ENCODE assay signal across 7 cellular contexts in the genomic region with DNA sequence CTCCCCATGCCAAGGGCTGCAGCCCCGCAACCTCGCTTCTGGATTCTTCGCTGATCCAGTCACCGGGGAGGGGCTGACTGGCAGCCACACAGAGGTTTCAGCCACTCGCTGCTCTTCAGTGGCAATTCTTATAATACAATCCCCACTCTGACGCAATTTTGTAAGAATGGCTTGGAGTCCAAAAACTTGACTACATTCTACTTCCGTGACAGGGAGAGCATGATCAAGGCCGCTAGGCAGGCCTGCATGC. TPM values are rescaled to one million over a fixed set of nuclear protein-coding genes. Genes with fewer than 3 reads are reported as not detected.
DNase-seq lines count a peak whose midpoint lies in the region; ATAC-seq and TF ChIP-seq lines count a peak whose summit lies in the region.

No MANE protein-coding gene starts in this region.

- H3K27me3 ChIP-seq in HUES64 (ENCODE audit: insufficient read depth, low read length): no peaks in the 10 kb centered on the region
- H3K27me3 ChIP-seq in left lung: no peaks in the 10 kb centered on the region
- no peaks in the 10 kb centered on the region for H3K27me3 ChIP-seq in thoracic aorta (replicated peaks; ENCODE audit: insufficient read depth)

- peak overlapping the region; percentile 73 for H3K4me3 ChIP-seq in HUES64 (ENCODE audit: low read length)
- H3K4me3 ChIP-seq in astrocyte of the cerebellum (ENCODE audit: low read depth, low read length): peak overlapping the region; percentile 51
- H3K4me3 ChIP-seq in left lung: peak overlapping the region; percentile 45 to 48
- peak overlapping the region; percentile 80 for H3K4me3 ChIP-seq in thoracic aorta

- WGBS in HUES64: 64% methylated on average over 8 of the region's 8 CpGs

- intact Hi-C loops in left lung (cut with DNase I): loop anchor here in 1 of 2 donors (10.0 kb wide), 1 partner anchor 223 kb away; no protein-coding TSS in a partner anchor

- no peak overlapping the region for H3K9ac ChIP-seq in HUES64 (ENCODE audit: low read depth, low read length)

- ATAC-seq in left lung (peak; percentile 65), thoracic aorta (ENCODE audit: insufficient number of reproducible peaks, low FRiP score, low read depth) (peak; percentile 46), GM21717 (IDR thresholded peaks at IDR 0.05; ENCODE audit: unreplicated experiment) (no peak)

- in situ Hi-C loops in astrocyte of the cerebellum (cut with HindIII; ENCODE audit: low sequenced_read_pairs): loop anchor here (5.0 to 25.0 kb wide), 4 partner anchors 85 to 1300 kb away; no protein-coding TSS in a partner anchor

- H3K9me3 ChIP-seq in HUES64 (ENCODE audit: insufficient read depth, low read depth, low read length) (no peaks in the 10 kb centered on the region), left lung (no peaks in the 10 kb centered on the region), thoracic aorta (no peaks in the 10 kb centered on the region)

- peak overlapping the region; percentile 13; the same call in 1 of the 2 replicates for H3K27ac ChIP-seq in HUES64 (ENCODE audit: low read depth, low read length)
- peak overlapping the region; percentile 96 to 98 for H3K27ac ChIP-seq in left lung
- H3K27ac ChIP-seq in thoracic aorta: peak overlapping the region; percentile 95 to 96

- H3K36me3 ChIP-seq in HUES64 (ENCODE audit: insufficient read depth, low read length) (peaks cover 13% of the 10 kb centered on the region; the same call in 1 of the 2 replicates), left lung (peaks cover 0 to 35% of the 10 kb centered on the region in 2 donors), thoracic aorta (peaks cover 15% of the 10 kb centered on the region)

- no peak for TF ChIP-seq CTCF in astrocyte of the cerebellum (IDR thresholded peaks at IDR 0.05; ENCODE audit: low read depth, low read length, missing control alignments)
- no peak for TF ChIP-seq CTCF in left lung (IDR thresholded peaks at IDR 0.05)
- TF ChIP-seq CTCF in thoracic aorta (IDR thresholded peaks at IDR 0.05): no peak

- DNase-seq in astrocyte of the cerebellum (ENCODE audit: low read depth) (no peak), left lung (peak in 1 of 2 donors; percentile 88), thoracic aorta (ENCODE audit: low spot score) (no peak), NCI-H1417 treated with DMSO at 0.1 percent for 48 hours (lab: John Stamatoyannopoulos, UW) (no peak), iPS-NIHi11 (ENCODE audit: low spot score) (no peak)

- H3K4me1 ChIP-seq in HUES64 (ENCODE audit: insufficient read depth, low read length) (peaks cover 4% of the 10 kb centered on the region; the same call in 1 of the 2 replicates), left lung (peaks cover 35 to 74% of the 10 kb centered on the region in 2 donors), thoracic aorta (ENCODE audit: control insufficient read depth in 1 of 2, low read depth in 2 of 2) (peaks cover 23 to 48% of the 10 kb centered on the region in 2 donors)

RNA-seq across cellular contexts. Expression of a gene that starts 14.9 kb away (rescaled TPM):
- 10.6 TPM for polyA plus RNA-seq in HUES64 (2013, experiment 1 of 2)
- 11.7 TPM for polyA plus RNA-seq in HUES64 (2013, experiment 2 of 2)
- total RNA-seq in left lung (10 to 100 TPM; 31.0 to 55.8 TPM), thoracic aorta (10 to 100 TPM; 37.0 to 45.9 TPM)

RNA-seq across cellular contexts. Expression of a gene that starts 44.8 kb away (rescaled TPM):
- polyA plus RNA-seq in HUES64 (2013, experiment 1 of 2): 28.8 TPM
- polyA plus RNA-seq in HUES64 (2013, experiment 2 of 2): 23.6 TPM
- 10 to 100 TPM; 22.5 to 33.6 TPM for total RNA-seq in left lung
- 10 to 100 TPM; 26.0 to 40.4 TPM for total RNA-seq in thoracic aorta

Comparison
In these comparisons a context has a peak if more than half of its experiments do, and no peak if none do; other contexts are left out.
1. H3K27ac ChIP-seq: peak in every context shown above with its lines; median percentile 97 in left lung; 96 in thoracic aorta; 13 in HUES64.